ENCODE assay signal across 10 cellular contexts in the genomic region with DNA sequence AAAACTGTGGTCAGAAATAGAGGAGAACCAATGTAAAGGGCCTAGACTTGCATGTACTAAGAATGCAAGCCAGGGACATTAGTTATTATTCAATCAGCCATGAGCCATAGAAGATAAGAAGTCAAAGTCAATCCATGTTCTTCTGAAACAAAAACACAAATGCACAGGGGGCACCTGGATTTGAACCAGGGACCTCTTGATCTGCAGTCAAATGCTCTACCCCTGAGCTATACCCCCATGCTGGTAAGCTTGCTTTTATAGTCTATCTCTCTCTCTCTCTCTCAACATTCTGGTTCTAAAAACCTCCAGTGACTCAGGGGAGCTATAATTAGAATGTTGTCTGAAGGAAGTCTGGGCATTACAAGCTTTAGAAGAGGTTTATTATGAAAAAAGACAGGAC.
DNase-seq lines count a peak whose midpoint lies in the region; ATAC-seq and FAIRE-seq lines count a peak whose summit lies in the region.
"Had no signal": no experiment of that assay in that cellular context is flagged by ENCODE, and none has a peak within 500 bp of the region (broad histone marks: within the 10 kb centered on the region; RNA-seq: fewer than 3 reads in every experiment).

No MANE protein-coding gene starts in this region.

- no peak for FAIRE-seq in GM19239 (lab: Jason Lieb, UNC)
- FAIRE-seq: GM12892 had no signal

- DNase-seq in NCI-H2171 treated with DMSO at 0.1 percent for 48 hours (lab: John Stamatoyannopoulos, UW): peak; percentile 4
- no peak for DNase-seq in NCI-H2171 (lab: John Stamatoyannopoulos, UW)
- peak; percentile 76 to 82 for DNase-seq in NOMO-1 (lab: John Stamatoyannopoulos, UW; ENCODE audit: unreplicated experiment in 2 of 2)
- DNase-seq in fibroblast of gingiva (ENCODE audit: low read depth): peak; percentile 27
- peak; percentile 7 for DNase-seq in smooth muscle cell of the brain vasculature (ENCODE audit: low read depth, low spot score)
- no peak for DNase-seq in GM19239 (ENCODE audit: insufficient read length, low spot score)
- no peak for DNase-seq in D341Med (ENCODE audit: low spot score)
- DNase-seq: activated CD8-positive, alpha-beta memory T cell treated with anti-CD3 and anti-CD28 coated beads, Interleukin-2, amount 50 U/mL, for 4 hours had no signal

- no peak for ATAC-seq in GM19035 (IDR thresholded peaks at IDR 0.05; ENCODE audit: unreplicated experiment)

Comparison
In these comparisons a context has a peak if more than half of its experiments do, and no peak if none do; other contexts are left out.
1. DNase-seq: peak in NCI-H2171 treated with DMSO at 0.1 percent for 48 hours (single experiment), NOMO-1 (2 of 2), fibroblast of gingiva (single experiment) and smooth muscle cell of the brain vasculature (single experiment); none in NCI-H2171 (single experiment), GM19239 (single experiment) and D341Med (single experiment).